In the genomic region with DNA sequence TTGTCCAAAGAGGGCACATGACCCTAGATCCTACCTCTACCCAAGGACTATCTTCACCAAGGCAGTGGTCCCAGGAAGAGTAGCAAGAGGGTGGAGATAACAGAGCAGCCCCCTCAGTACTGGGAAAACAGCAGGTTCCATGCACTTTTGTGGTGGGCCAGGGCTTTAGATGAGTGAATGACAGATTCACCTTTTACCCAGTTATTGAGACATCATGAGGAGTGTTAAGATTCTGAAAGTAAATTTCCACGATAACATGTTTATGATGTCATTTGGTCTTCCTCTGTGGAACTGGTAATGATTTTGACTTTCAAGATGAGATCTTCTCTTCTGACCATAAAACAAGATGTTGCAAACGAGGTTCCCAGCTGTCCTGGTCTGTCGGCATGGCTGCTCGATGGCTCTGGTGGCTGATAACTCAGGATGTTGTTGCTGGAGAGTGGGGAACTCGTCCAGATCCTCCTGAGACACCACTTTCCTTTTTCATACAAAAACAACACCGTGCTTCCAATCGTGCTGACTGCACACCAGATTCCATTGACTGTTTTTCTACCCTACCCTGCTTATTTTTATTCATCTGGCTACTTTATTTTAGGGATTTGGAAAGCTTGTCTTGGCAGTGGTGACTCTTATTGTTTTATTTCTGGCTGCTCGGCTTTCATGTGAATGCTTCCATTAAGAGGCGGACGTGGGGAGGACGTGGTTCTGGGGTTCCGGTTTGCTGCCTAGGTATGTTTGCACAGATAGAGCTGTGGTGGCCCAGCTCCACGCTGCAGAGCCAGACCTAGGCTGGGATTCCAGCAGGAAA, we compare ENCODE assay signal across 10 cellular contexts.
A peak's percentile ranks its signal among the peaks of the same experiment; 100 is the strongest.
DNase-seq lines count a peak whose midpoint lies in the region; ATAC-seq, FAIRE-seq and TF ChIP-seq lines count a peak whose summit lies in the region.
"Had no signal": no experiment of that assay in that cellular context is flagged by ENCODE, and none has a peak within 500 bp of the region (broad histone marks: within the 10 kb centered on the region; RNA-seq: fewer than 3 reads in every experiment).

No MANE protein-coding gene starts in this region.

- FAIRE-seq in GM19239 (lab: Jason Lieb, UNC), result peak; percentile 91

- H3K4me1 ChIP-seq in stomach smooth muscle (ENCODE audit: control insufficient read depth, insufficient read depth, low read length), result peaks cover 50% of the 10 kb centered on the region

- H3K27ac Mint-ChIP-seq in activated CD4-positive, alpha-beta T cell treated with anti-CD3 and anti-CD28 coated beads, Interleukin-2, amount 10 ng/mL, durations not matched to agents 24 days and 14 days, result no peak overlapping the region

- H3K36me3 ChIP-seq in stomach smooth muscle (ENCODE audit: control insufficient read depth in 2 of 2, insufficient read depth in 2 of 2, low read length in 2 of 2), result no peaks in the 10 kb centered on the region

- no peaks in the 10 kb centered on the region for H3K9me3 Mint-ChIP-seq in activated CD4-positive, alpha-beta T cell treated with anti-CD3 and anti-CD28 coated beads, Interleukin-2, amount 10 ng/mL, durations not matched to agents 24 days and 14 days
- H3K9me3 Mint-ChIP-seq: effector memory CD8-positive, alpha-beta T cell had no signal

- H3K4me3 Mint-ChIP-seq in activated CD4-positive, alpha-beta T cell treated with anti-CD3 and anti-CD28 coated beads, Interleukin-2, amount 10 ng/mL, durations not matched to agents 24 days and 14 days, result no peak overlapping the region

- peak overlapping the region; percentile 63 for H3K27ac ChIP-seq in stomach smooth muscle (ENCODE audit: low read length)
- H3K27ac ChIP-seq in RWPE1, result no peak overlapping the region

- POLR2A ChIA-PET in RWPE1 (lab: Yijun Ruan, JAX; ENCODE audit: low non-redundant PET), result no interaction called here

- H3K4me1 Mint-ChIP-seq in activated CD4-positive, alpha-beta T cell treated with anti-CD3 and anti-CD28 coated beads, Interleukin-2, amount 10 ng/mL, durations not matched to agents 24 days and 14 days, result peaks cover 37% of the 10 kb centered on the region

- no peak for TF ChIP-seq CTCF in cardiac fibroblast (IDR thresholded peaks at IDR 0.05; ENCODE audit: low read depth, low read length)
- TF ChIP-seq CTCF in RWPE1 (conservative IDR thresholded peaks at IDR 0.05; ENCODE audit: low read depth), result no peak

- DNase-seq in GM19239 (ENCODE audit: insufficient read length, low spot score) (no peak), cardiac fibroblast (ENCODE audit: low read depth in 2 of 2) (peak; percentile 42 to 50), kidney tubule cell (ENCODE audit: low spot score) (peak; percentile 74), RWPE1 (ENCODE audit: low spot score) (no peak)
- DNase-seq in activated CD8-positive, alpha-beta memory T cell treated with anti-CD3 and anti-CD28 coated beads for 24 hours, result no peak
- no peak for DNase-seq in activated CD4-positive, alpha-beta T cell treated with anti-CD3 and anti-CD28 coated beads, Interleukin-2, amount 10 ng/mL, durations not matched to agents 24 days and 14 days
- DNase-seq: effector memory CD8-positive, alpha-beta T cell; NCI-H2029 had no signal

- peak overlapping the region in 1 of 2 donors; percentile 18 for H3K9ac ChIP-seq in stomach smooth muscle (ENCODE audit: low read length in 2 of 2)

- ATAC-seq in GM18909 (IDR thresholded peaks at IDR 0.05; ENCODE audit: poor library complexity, unreplicated experiment), result no peak
- ATAC-seq: effector memory CD8-positive, alpha-beta T cell had no signal

- no peaks in the 10 kb centered on the region for H3K27me3 ChIP-seq in stomach smooth muscle (ENCODE audit: control insufficient read depth in 1 of 2, insufficient read depth in 2 of 2, low read length in 2 of 2)

- H3K4me3 ChIP-seq in cardiac fibroblast (replicated peaks in 1 of 2; ENCODE audit: low read depth in 2 of 2, low read length in 2 of 2), result peak overlapping the region; percentile 19 to 36
- H3K4me3 ChIP-seq in stomach smooth muscle (ENCODE audit: low read length in 2 of 2), result peak overlapping the region; percentile 52 to 57

- CTCF ChIA-PET in RWPE1 (lab: Yijun Ruan, JAX), result interaction anchor here (0.6 to 1.1 kb wide), 4 partner anchors 11 to 1043 kb away, joined by 3 to 4 read pairs (median 3); no protein-coding TSS in a partner anchor

- H3K9me3 ChIP-seq in stomach smooth muscle (ENCODE audit: control insufficient read depth in 2 of 2, low read length in 2 of 2), result no peaks in the 10 kb centered on the region

- no peaks in the 10 kb centered on the region for H3K27me3 Mint-ChIP-seq in activated CD4-positive, alpha-beta T cell treated with anti-CD3 and anti-CD28 coated beads, Interleukin-2, amount 10 ng/mL, durations not matched to agents 24 days and 14 days
- H3K27me3 Mint-ChIP-seq: effector memory CD8-positive, alpha-beta T cell had no signal

- intact Hi-C loops in activated CD4-positive, alpha-beta T cell treated with anti-CD3 and anti-CD28 coated beads, Interleukin-2, amount 10 ng/mL, durations not matched to agents 24 days and 14 days (cut with micrococcal nuclease), result no loop called here

- H3K36me3 Mint-ChIP-seq in activated CD4-positive, alpha-beta T cell treated with anti-CD3 and anti-CD28 coated beads, Interleukin-2, amount 10 ng/mL, durations not matched to agents 24 days and 14 days (ENCODE audit: low read depth), result peaks cover 5% of the 10 kb centered on the region

Comparison
In these comparisons a context has a peak if more than half of its experiments do, and no peak if none do; other contexts are left out.
1. DNase-seq: peak in cardiac fibroblast (2 of 2) and kidney tubule cell (single experiment); none in GM19239 (single experiment), activated CD8-positive, alpha-beta memory T cell treated with anti-CD3 and anti-CD28 coated beads for 24 hours (single experiment), RWPE1 (single experiment) and activated CD4-positive, alpha-beta T cell treated with anti-CD3 and anti-CD28 coated beads, Interleukin-2, amount 10 ng/mL, durations not matched to agents 24 days and 14 days (single experiment).